22 cellular contexts compared by ENCODE assay signal in the genomic region with DNA sequence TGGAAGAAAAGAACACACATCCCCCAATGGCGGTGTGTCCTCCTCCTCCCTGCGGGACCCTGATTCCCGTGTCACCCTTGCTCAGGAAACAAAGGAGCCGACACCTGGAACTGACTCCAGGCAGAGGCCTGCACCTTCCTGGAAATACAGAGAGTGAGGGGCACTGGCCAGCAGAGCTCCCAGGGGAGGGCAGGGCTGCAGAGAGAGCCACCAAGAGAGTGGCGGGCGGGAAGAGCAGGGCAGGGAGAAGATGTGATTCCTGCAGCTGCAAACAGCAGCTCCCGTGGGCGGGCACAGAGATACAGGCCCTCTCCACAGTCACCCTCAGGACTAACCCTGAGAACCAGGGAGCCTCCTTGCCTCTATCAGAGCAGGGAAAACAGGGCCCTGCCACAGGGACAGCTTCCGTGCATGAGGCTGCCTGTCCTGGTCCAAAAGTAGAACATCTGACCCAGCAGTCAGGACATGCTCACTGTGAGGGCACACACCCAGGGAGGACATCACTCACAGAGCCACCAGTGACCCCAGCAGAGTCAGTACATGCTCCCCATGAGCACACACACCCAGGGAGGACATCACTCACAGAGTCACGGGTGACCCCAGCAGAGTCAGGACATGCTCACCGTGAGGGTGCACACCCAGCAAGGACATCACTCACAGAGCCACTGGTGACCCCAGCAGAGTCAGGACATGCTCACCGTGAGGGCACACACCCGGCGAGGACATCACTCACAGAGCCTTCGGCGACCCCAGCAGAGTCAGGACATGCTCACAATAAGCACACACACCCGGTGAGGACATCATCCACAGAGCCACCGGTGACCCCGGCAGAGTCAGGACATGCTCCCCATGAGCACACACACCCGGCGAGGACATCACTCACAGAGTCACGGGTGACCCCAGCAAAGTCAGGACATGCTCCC.
DNase-seq lines count a peak whose midpoint lies in the region; ATAC-seq and TF ChIP-seq lines count a peak whose summit lies in the region.
"Had no signal": no experiment of that assay in that cellular context is flagged by ENCODE, and none has a peak within 500 bp of the region (broad histone marks: within the 10 kb centered on the region; RNA-seq: fewer than 3 reads in every experiment).

No MANE protein-coding gene starts in this region.

- H3K27ac ChIP-seq in coronary artery = no peak overlapping the region
- no peak overlapping the region for H3K27ac ChIP-seq in stomach
- H3K27ac ChIP-seq: brain microvascular endothelial cell, heart right ventricle, neutrophil, tibial nerve had no signal

- peaks cover 13% of the 10 kb centered on the region for H3K27me3 Mint-ChIP-seq in activated CD4-positive, alpha-beta memory T cell treated with anti-CD3 and anti-CD28 coated beads for 36 hours
- peaks cover 6% of the 10 kb centered on the region for H3K27me3 Mint-ChIP-seq in activated CD4-positive, alpha-beta memory T cell treated with anti-CD3 and anti-CD28 coated beads, Interleukin-2, amount 10 ng/mL, durations not matched to agents 7 days and 5 days
- peaks cover 6 to 9% of the 10 kb centered on the region in 2 donors for H3K27me3 Mint-ChIP-seq in natural killer cell (ENCODE audit: low read depth in 2 of 2)

- ATAC-seq in natural killer cell = no peak
- ATAC-seq in GM21786 (IDR thresholded peaks at IDR 0.05; ENCODE audit: unreplicated experiment) = no peak
- ATAC-seq in GM21619 (IDR thresholded peaks at IDR 0.05; ENCODE audit: unreplicated experiment) = no peak
- ATAC-seq: activated CD4-positive, CD25-positive, alpha-beta regulatory T cell treated with anti-CD3 and anti-CD28 coated beads, Interleukin-2, amount 50 U/mL, for 24 hours; activated naive CD4-positive, alpha-beta T cell treated with anti-CD3 and anti-CD28 coated beads, Interleukin-2, amount 50 U/mL, for 72 hours; GM23338 had no signal

- CTCF ChIA-PET in activated CD4-positive, alpha-beta memory T cell treated with anti-CD3 and anti-CD28 coated beads for 36 hours (lab: Charles Lee) = no interaction called here
- CTCF ChIA-PET in activated CD4-positive, alpha-beta memory T cell treated with anti-CD3 and anti-CD28 coated beads, Interleukin-2, amount 10 ng/mL, durations not matched to agents 7 days and 5 days (lab: Charles Lee) = no interaction called here

- intact Hi-C loops in activated CD4-positive, alpha-beta memory T cell treated with anti-CD3 and anti-CD28 coated beads for 36 hours (cut with micrococcal nuclease) = no loop called here
- intact Hi-C loops in natural killer cell (cut with micrococcal nuclease) (no loop called here), stomach (cut with DNase I; ENCODE audit: low total_unique reads) (no loop called here)

- H3K36me3 Mint-ChIP-seq in activated CD4-positive, alpha-beta memory T cell treated with anti-CD3 and anti-CD28 coated beads for 36 hours = no peaks in the 10 kb centered on the region
- H3K36me3 Mint-ChIP-seq in activated CD4-positive, alpha-beta memory T cell treated with anti-CD3 and anti-CD28 coated beads, Interleukin-2, amount 10 ng/mL, durations not matched to agents 7 days and 5 days (ENCODE audit: low read depth) = no peaks in the 10 kb centered on the region
- H3K36me3 Mint-ChIP-seq in natural killer cell = no peaks in the 10 kb centered on the region

- H3K9me3 Mint-ChIP-seq in activated CD4-positive, alpha-beta memory T cell treated with anti-CD3 and anti-CD28 coated beads for 36 hours = peaks cover 8% of the 10 kb centered on the region
- peaks cover 7% of the 10 kb centered on the region for H3K9me3 Mint-ChIP-seq in activated CD4-positive, alpha-beta memory T cell treated with anti-CD3 and anti-CD28 coated beads, Interleukin-2, amount 10 ng/mL, durations not matched to agents 7 days and 5 days
- H3K9me3 Mint-ChIP-seq in natural killer cell = no peaks in the 10 kb centered on the region

- peak; percentile 6 for DNase-seq in activated CD4-positive, alpha-beta memory T cell treated with anti-CD3 and anti-CD28 coated beads for 36 hours
- DNase-seq in activated CD4-positive, alpha-beta memory T cell treated with anti-CD3 and anti-CD28 coated beads, Interleukin-2, amount 10 ng/mL, durations not matched to agents 7 days and 5 days = no peak
- DNase-seq in coronary artery (ENCODE audit: low spot score) (peak; percentile 57), natural killer cell (peak; percentile 10), stomach (peak; percentile 18), germinal center (ENCODE audit: low spot score) (no peak)
- DNase-seq: 8988T; brain microvascular endothelial cell; C1 segment of cervical spinal cord; effector CD4-positive, alpha-beta T cell; NCI-H2081 treated with DMSO at 0.1 percent for 48 hours; NCI-H526; small intestine had no signal

- 78 to 82% (median 79%) methylated on average over 13 to 22 of the region's 22 CpGs for WGBS in stomach, 5 donors

- no peak for TF ChIP-seq POLR2A in stomach (IDR thresholded peaks at IDR 0.05)

- no peaks in the 10 kb centered on the region for H3K36me3 ChIP-seq in stomach
- H3K36me3 ChIP-seq: brain microvascular endothelial cell, heart right ventricle, neutrophil, tibial nerve had no signal

- H3K9me3 ChIP-seq in stomach = peaks cover 0 to 9% (median 0%) of the 10 kb centered on the region in 4 donors
- H3K9me3 ChIP-seq: heart right ventricle, neutrophil had no signal

- peaks cover 0 to 4% (median 0%) of the 10 kb centered on the region in 4 donors for H3K4me1 ChIP-seq in stomach

- H3K4me1 Mint-ChIP-seq in activated CD4-positive, alpha-beta memory T cell treated with anti-CD3 and anti-CD28 coated beads for 36 hours (ENCODE audit: low read depth) = no peaks in the 10 kb centered on the region
- H3K4me1 Mint-ChIP-seq in activated CD4-positive, alpha-beta memory T cell treated with anti-CD3 and anti-CD28 coated beads, Interleukin-2, amount 10 ng/mL, durations not matched to agents 7 days and 5 days = no peaks in the 10 kb centered on the region
- H3K4me1 Mint-ChIP-seq in natural killer cell = peaks cover 5 to 7% of the 10 kb centered on the region in 2 donors

- H3K27me3 ChIP-seq in stomach = peaks cover 0 to 17% (median 0%) of the 10 kb centered on the region in 3 donors
- H3K27me3 ChIP-seq: brain microvascular endothelial cell had no signal

- no peak overlapping the region for H3K4me3 Mint-ChIP-seq in activated CD4-positive, alpha-beta memory T cell treated with anti-CD3 and anti-CD28 coated beads for 36 hours
- H3K4me3 Mint-ChIP-seq in activated CD4-positive, alpha-beta memory T cell treated with anti-CD3 and anti-CD28 coated beads, Interleukin-2, amount 10 ng/mL, durations not matched to agents 7 days and 5 days = no peak overlapping the region
- no peak overlapping the region for H3K4me3 Mint-ChIP-seq in natural killer cell
- H3K4me3 Mint-ChIP-seq: GM23338; T-helper 2 cell treated with Interferon-gamma antibody and Interleukin-4, amounts not matched to agents 5 μg/mL and 100 μg/mL, for 36 hours had no signal

- no peak for TF ChIP-seq EP300 in stomach (IDR thresholded peaks at IDR 0.05)

- H3K27ac Mint-ChIP-seq in activated CD4-positive, alpha-beta memory T cell treated with anti-CD3 and anti-CD28 coated beads for 36 hours = no peak overlapping the region
- no peak overlapping the region for H3K27ac Mint-ChIP-seq in activated CD4-positive, alpha-beta memory T cell treated with anti-CD3 and anti-CD28 coated beads, Interleukin-2, amount 10 ng/mL, durations not matched to agents 7 days and 5 days
- H3K27ac Mint-ChIP-seq in natural killer cell = no peak overlapping the region
- H3K27ac Mint-ChIP-seq: activated naive CD4-positive, alpha-beta T cell treated with anti-CD3 and anti-CD28 coated beads, Interleukin-2, amount 50 U/mL, for 72 hours; GM23338; T-helper 2 cell treated with Interferon-gamma antibody and Interleukin-4, amounts not matched to agents 5 μg/mL and 100 μg/mL, for 36 hours had no signal

- POLR2A ChIA-PET in activated CD4-positive, alpha-beta memory T cell treated with anti-CD3 and anti-CD28 coated beads for 36 hours (lab: Charles Lee) = no interaction called here
- POLR2A ChIA-PET in activated CD4-positive, alpha-beta memory T cell treated with anti-CD3 and anti-CD28 coated beads, Interleukin-2, amount 10 ng/mL, durations not matched to agents 7 days and 5 days (lab: Charles Lee) = no interaction called here

- TF ChIP-seq CTCF in coronary artery (IDR thresholded peaks at IDR 0.05) (no peak), natural killer cell (IDR thresholded peaks at IDR 0.05) (no peak), stomach (IDR thresholded peaks at IDR 0.05) (no peak)

- H3K4me3 ChIP-seq in coronary artery = no peak overlapping the region
- no peak overlapping the region for H3K4me3 ChIP-seq in stomach
- H3K4me3 ChIP-seq: GM23338, heart right ventricle, tibial nerve had no signal

Comparison
In these comparisons a context has a peak if more than half of its experiments do, and no peak if none do; other contexts are left out.
1. DNase-seq: peak in activated CD4-positive, alpha-beta memory T cell treated with anti-CD3 and anti-CD28 coated beads for 36 hours (single experiment), coronary artery (single experiment), natural killer cell (single experiment) and stomach (single experiment); none in activated CD4-positive, alpha-beta memory T cell treated with anti-CD3 and anti-CD28 coated beads, Interleukin-2, amount 10 ng/mL, durations not matched to agents 7 days and 5 days (single experiment) and germinal center (single experiment).